In the genomic region with DNA sequence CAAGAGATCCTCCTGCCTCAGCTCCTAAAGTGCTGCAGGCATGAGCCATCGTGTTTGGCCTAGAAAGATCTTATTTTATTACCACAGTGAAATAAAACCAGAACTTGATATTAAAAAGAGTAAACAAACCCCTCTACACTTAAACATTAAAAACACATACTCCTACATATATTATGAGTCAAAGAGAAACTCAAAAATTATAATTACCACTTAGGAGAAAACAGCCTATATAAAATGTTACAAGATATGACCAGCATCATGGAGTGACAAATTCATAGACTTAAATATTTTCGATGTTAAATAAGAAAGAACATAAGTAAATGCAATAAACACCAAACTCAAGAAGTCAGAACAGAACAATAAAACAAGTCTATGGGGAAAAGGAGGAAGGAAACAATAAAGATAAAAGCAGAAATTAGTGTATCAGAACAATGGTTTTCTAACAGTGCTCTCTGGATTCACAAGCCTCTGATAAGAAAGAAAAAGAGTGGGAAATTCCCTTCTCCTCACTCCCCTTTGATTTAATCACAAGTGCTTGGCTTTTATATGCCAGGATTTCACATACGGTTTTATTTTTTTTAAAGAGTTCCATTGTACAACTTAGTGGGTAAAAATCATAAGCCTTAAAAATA, we compare ENCODE assay signal across 16 cellular contexts. TPM values are rescaled to one million over a fixed set of nuclear protein-coding genes. Genes with fewer than 3 reads are reported as not detected.
DNase-seq lines count a peak whose midpoint lies in the region; ATAC-seq and TF ChIP-seq lines count a peak whose summit lies in the region.
"Had no signal": no experiment of that assay in that cellular context is flagged by ENCODE, and none has a peak within 500 bp of the region (broad histone marks: within the 10 kb centered on the region; RNA-seq: fewer than 3 reads in every experiment).

No MANE protein-coding gene starts in this region.

- no peaks in the 10 kb centered on the region for H3K4me1 ChIP-seq in Caco-2

- peaks cover 14 to 48% of the 10 kb centered on the region in 2 donors for H3K36me3 Mint-ChIP-seq in activated naive CD4-positive, alpha-beta T cell treated with anti-CD3 and anti-CD28 coated beads, Interleukin-2, amount 50 U/mL, for 72 hours
- no peaks in the 10 kb centered on the region for H3K36me3 Mint-ChIP-seq in Caco-2 (ENCODE audit: insufficient read depth, unreplicated experiment)

- DNase-seq in activated naive CD4-positive, alpha-beta T cell treated with anti-CD3 and anti-CD28 coated beads, Interleukin-2, amount 50 U/mL, for 72 hours (ENCODE audit: low spot score in 2 of 2), result no peak
- no peak for DNase-seq in activated naive CD4-positive, alpha-beta T cell treated with anti-CD3 and anti-CD28 coated beads, Interleukin-2, amount 50 U/mL, for 16 hours
- peak; percentile 25 for DNase-seq in fibroblast of the aortic adventitia (ENCODE audit: low read depth)
- no peak for DNase-seq in DMS79 (lab: John Stamatoyannopoulos, UW)
- no peak for DNase-seq in superior temporal gyrus (ENCODE audit: extremely low spot score)
- DNase-seq in OCI-M2 (lab: John Stamatoyannopoulos, UW; ENCODE audit: unreplicated experiment), result no peak
- DNase-seq in Caco-2, result no peak
- DNase-seq: erythroblast; H9; head of caudate nucleus; NCI-H1417 treated with DMSO at 0.1 percent for 48 hours; NCI-H510A; stimulated activated CD4-positive, alpha-beta T cell treated with anti-CD3 and anti-CD28 coated beads, Interleukin-12 subunit alpha, Interleukin-12 subunit beta, amount 100 ng/mL, for 4 hours; SW 1271 had no signal

- H3K9me3 Mint-ChIP-seq in activated naive CD4-positive, alpha-beta T cell treated with anti-CD3 and anti-CD28 coated beads, Interleukin-2, amount 50 U/mL, for 72 hours, result peaks cover 0 to 14% of the 10 kb centered on the region in 2 donors
- no peaks in the 10 kb centered on the region for H3K9me3 Mint-ChIP-seq in Caco-2 (ENCODE audit: unreplicated experiment)
- H3K9me3 Mint-ChIP-seq: H9 had no signal

- H3K27me3 Mint-ChIP-seq in Caco-2 (ENCODE audit: insufficient read depth, unreplicated experiment), result peaks cover 21% of the 10 kb centered on the region

- H3K27ac Mint-ChIP-seq in activated naive CD4-positive, alpha-beta T cell treated with anti-CD3 and anti-CD28 coated beads, Interleukin-2, amount 50 U/mL, for 72 hours, result peak overlapping the region; percentile 68 to 81
- no peak overlapping the region for H3K27ac Mint-ChIP-seq in Caco-2 (ENCODE audit: unreplicated experiment)
- H3K27ac Mint-ChIP-seq: H9 had no signal

- intact Hi-C loops in Caco-2 (cut with micrococcal nuclease; ENCODE audit: unreplicated experiment), result loop anchor here (5.0 kb wide), 1 partner anchor 50 kb away; no protein-coding TSS in a partner anchor

- H3K4me3 ChIP-seq in fibroblast of the aortic adventitia (ENCODE audit: low read depth, low read length) (no peak overlapping the region), Caco-2 (ENCODE audit: low read depth, low read length) (no peak overlapping the region)

- ATAC-seq in activated naive CD4-positive, alpha-beta T cell treated with anti-CD3 and anti-CD28 coated beads, Interleukin-2, amount 50 U/mL, for 72 hours, result peak; percentile 8 to 42

- peak overlapping the region; percentile 25; the same call in 1 of the 2 replicates for H3K27ac ChIP-seq in VCaP

- no peaks in the 10 kb centered on the region for H3K36me3 ChIP-seq in Caco-2 (ENCODE audit: control insufficient read depth, insufficient read depth, low read length)

- POLR2A ChIA-PET in Caco-2 (lab: Charles Lee), result no interaction called here

- CTCF ChIA-PET in Caco-2 (lab: Charles Lee), result no interaction called here

- no peak for TF ChIP-seq CTCF in VCaP (conservative IDR thresholded peaks at IDR 0.05)
- TF ChIP-seq CTCF in fibroblast of the aortic adventitia (IDR thresholded peaks at IDR 0.05; ENCODE audit: insufficient read depth, low read length), result no peak
- TF ChIP-seq CTCF in Caco-2 (IDR thresholded peaks at IDR 0.05; ENCODE audit: insufficient read depth in 1 of 2, low read depth in 1 of 2, low read length in 1 of 2, severe bottlenecking in 1 of 2, unreplicated experiment in 1 of 2), result no peak

- peaks cover 6% of the 10 kb centered on the region for H3K4me1 Mint-ChIP-seq in Caco-2 (ENCODE audit: low read depth, unreplicated experiment)
- H3K4me1 Mint-ChIP-seq: H9 had no signal

- BruUV-seq in Caco-2 (replicated peaks; lab: Mats Ljungman, UMichigan), result no TSS peak

- no peak overlapping the region for H3K4me3 Mint-ChIP-seq in Caco-2 (ENCODE audit: unreplicated experiment)
- H3K4me3 Mint-ChIP-seq: H9 had no signal

- H3K27me3 ChIP-seq in Caco-2 (replicated peaks; ENCODE audit: control insufficient read depth, insufficient read depth, low read length), result no peaks in the 10 kb centered on the region

- H3K9me3 ChIP-seq in Caco-2, result no peaks in the 10 kb centered on the region

RNA-seq across cellular contexts. Expression of gene SKAP1, which starts 23.0 kb away (rescaled TPM):
- total RNA-seq in activated naive CD4-positive, alpha-beta T cell treated with anti-CD3 and anti-CD28 coated beads, Interleukin-2, amount 50 U/mL, for 72 hours, result 10 to 100 TPM; 65.0 to 98.0 TPM
- not detected in 2 replicates for total RNA-seq in fibroblast of the aortic adventitia (ENCODE audit: low replicate concordance)
- total RNA-seq in Caco-2 (2022), result 0.70 and 1.5 TPM in 2 replicates
- total RNA-seq: chondrocyte, H9 had no signal

Comparison
In these comparisons a context has a peak if more than half of its experiments do, and no peak if none do; other contexts are left out.
1. RNA of gene SKAP1, which starts 23.0 kb away (total RNA-seq): 65.0 to 98.0 TPM in activated naive CD4-positive, alpha-beta T cell treated with anti-CD3 and anti-CD28 coated beads, Interleukin-2, amount 50 U/mL, for 72 hours; 0.70 to 1.5 TPM in Caco-2 and not detected in fibroblast of the aortic adventitia; every median in the first group is over 10 times any median in the second.